35 cellular contexts compared by ENCODE assay signal in genomic region chr14:99870617-99871016, GRCh38.
"Had no signal": no experiment of that assay in that cellular context is flagged by ENCODE, and none has a peak within 500 bp of the region (broad histone marks: within the 10 kb centered on the region; RNA-seq: fewer than 3 reads in every experiment).

No MANE protein-coding gene starts in this region.

- FAIRE-seq: astrocyte, bronchial epithelial cell had no signal

- H3K4me3 ChIP-seq: adrenal gland, ascending aorta, body of pancreas, breast epithelium, cardiac muscle cell had no signal

- H3K27me3 ChIP-seq: adrenal gland, ascending aorta, body of pancreas, brain microvascular endothelial cell, breast epithelium, cardiac muscle cell had no signal

- H3K27ac ChIP-seq: adrenal gland, ascending aorta, body of pancreas, brain microvascular endothelial cell, breast epithelium, cardiac muscle cell had no signal

- ATAC-seq: activated naive CD4-positive, alpha-beta T cell treated with anti-CD3 and anti-CD28 coated beads, Interleukin-2, amount 50 U/mL, for 72 hours; activated naive CD8-positive, alpha-beta T cell treated with anti-CD3 and anti-CD28 coated beads, Interleukin-2, amount 50 U/mL, for 24 hours; activated T-cell treated with anti-CD3 and anti-CD28 coated beads, Interleukin-2, amount 50 U/mL, for 4 hours; activated T-cell treated with anti-CD3 and anti-CD28 coated beads, Interleukin-2, amount 50 U/mL, for 72 hours; activated T-helper 17 cell treated with anti-CD3 and anti-CD28 coated beads, Interleukin-2, amount 50 U/mL, for 72 hours; body of pancreas had no signal

- H3K36me3 ChIP-seq: adrenal gland, ascending aorta, brain microvascular endothelial cell, breast epithelium, cardiac muscle cell had no signal

- H3K9me3 ChIP-seq: adrenal gland, ascending aorta, body of pancreas, breast epithelium had no signal

- H3K4me1 ChIP-seq: adrenal gland, ascending aorta, body of pancreas, breast epithelium had no signal

- DNase-seq: activated effector memory CD4-positive, alpha-beta T cell treated with anti-CD3 and anti-CD28 coated beads, Interleukin-2, amount 50 U/mL, for 16 hours; activated effector memory CD4-positive, alpha-beta T cell treated with Interleukin-2 at 50 U/mL for 16 hours; activated gamma-delta T cell; activated gamma-delta T cell treated with Interleukin-2 at 50 U/mL for 16 hours; activated naive CD4-positive, alpha-beta T cell; activated naive CD4-positive, alpha-beta T cell treated with anti-CD3 and anti-CD28 coated beads for 36 hours; activated naive CD4-positive, alpha-beta T cell treated with anti-CD3 and anti-CD28 coated beads, Interleukin-2, amount 10 ng/mL, durations not matched to agents 7 days and 5 days; activated naive CD4-positive, alpha-beta T cell treated with anti-CD3 and anti-CD28 coated beads, Interleukin-2, amount 50 U/mL, for 16 hours; activated naive CD4-positive, alpha-beta T cell treated with Interleukin-2 at 50 U/mL for 16 hours; activated naive CD8-positive, alpha-beta T cell treated with anti-CD3 and anti-CD28 coated beads for 36 hours; activated naive CD8-positive, alpha-beta T cell treated with anti-CD3 and anti-CD28 coated beads, Interleukin-2, amount 10 ng/mL, durations not matched to agents 7 days and 5 days; activated naive CD8-positive, alpha-beta T cell treated with anti-CD3 and anti-CD28 coated beads, Interleukin-2, amount 50 U/mL, for 24 hours; activated T-cell treated with anti-CD3 and anti-CD28 coated beads for 4 hours; activated T-cell treated with anti-CD3 and anti-CD28 coated beads, Interleukin-2, amount 50 U/mL, for 1 hour; activated T-cell treated with anti-CD3 and anti-CD28 coated beads, Interleukin-2, amount 50 U/mL, for 24 hours; activated T-cell treated with anti-CD3 and anti-CD28 coated beads, Interleukin-2, amount 50 U/mL, for 4 hours; activated T-cell treated with anti-CD3 and anti-CD28 coated beads, Interleukin-2, amount 50 U/mL, for 48 hours; activated T-cell treated with anti-CD3 and anti-CD28 coated beads, Interleukin-2, amount 50 U/mL, for 72 hours; adrenal gland; amniotic stem cell; amygdala; anterior cingulate cortex; aorta; body of pancreas; brain microvascular endothelial cell; caudate nucleus; central memory CD4-positive, alpha-beta T cell; cerebellar nuclear complex had no signal
